In the genomic region with DNA sequence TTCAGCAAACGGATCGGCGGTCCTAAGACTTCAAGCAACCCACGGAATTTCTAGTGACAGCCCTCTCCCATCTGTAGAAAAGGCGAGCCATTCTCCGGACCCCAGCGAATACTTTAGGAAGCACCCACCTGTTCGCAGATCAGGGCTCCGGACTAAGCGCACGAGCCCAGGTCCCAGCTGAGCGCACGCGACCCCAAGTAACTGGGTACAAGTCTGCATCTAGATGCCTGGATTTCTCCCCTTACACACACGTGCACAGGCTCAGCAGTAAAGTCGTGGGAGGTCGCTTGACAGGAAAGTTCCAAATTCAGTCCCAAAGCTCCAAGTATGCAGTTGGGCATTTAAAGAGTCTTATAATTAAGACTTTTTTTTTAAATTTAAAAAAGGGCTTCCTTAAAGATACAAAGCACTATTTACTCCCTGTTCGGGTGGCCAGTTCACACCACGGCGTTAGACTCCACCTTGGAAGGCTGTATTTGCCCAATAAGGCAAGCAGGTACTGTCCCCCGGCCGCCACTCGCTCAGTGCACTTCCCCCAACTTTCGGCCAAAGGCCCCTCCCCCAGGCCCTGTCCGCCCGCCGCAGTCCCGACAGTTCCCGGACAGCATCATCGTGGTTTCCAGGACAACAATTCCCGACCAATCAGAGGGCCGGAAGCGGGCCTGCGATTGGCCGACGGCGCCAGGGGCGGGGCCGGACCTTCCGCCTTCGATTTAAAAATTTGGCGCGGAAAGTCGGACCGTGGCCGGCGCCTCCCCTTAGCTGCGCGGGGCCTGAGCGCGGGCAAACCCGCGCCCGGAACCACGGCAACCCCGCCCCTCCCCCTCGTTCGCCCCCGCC, we compare ENCODE assay signal across 8 cellular contexts. TPM values are rescaled to one million over a fixed set of nuclear protein-coding genes. Genes with fewer than 3 reads are reported as not detected.
DNase-seq lines count a peak whose midpoint lies in the region; ATAC-seq, FAIRE-seq and TF ChIP-seq lines count a peak whose summit lies in the region.

A gene with protein sequence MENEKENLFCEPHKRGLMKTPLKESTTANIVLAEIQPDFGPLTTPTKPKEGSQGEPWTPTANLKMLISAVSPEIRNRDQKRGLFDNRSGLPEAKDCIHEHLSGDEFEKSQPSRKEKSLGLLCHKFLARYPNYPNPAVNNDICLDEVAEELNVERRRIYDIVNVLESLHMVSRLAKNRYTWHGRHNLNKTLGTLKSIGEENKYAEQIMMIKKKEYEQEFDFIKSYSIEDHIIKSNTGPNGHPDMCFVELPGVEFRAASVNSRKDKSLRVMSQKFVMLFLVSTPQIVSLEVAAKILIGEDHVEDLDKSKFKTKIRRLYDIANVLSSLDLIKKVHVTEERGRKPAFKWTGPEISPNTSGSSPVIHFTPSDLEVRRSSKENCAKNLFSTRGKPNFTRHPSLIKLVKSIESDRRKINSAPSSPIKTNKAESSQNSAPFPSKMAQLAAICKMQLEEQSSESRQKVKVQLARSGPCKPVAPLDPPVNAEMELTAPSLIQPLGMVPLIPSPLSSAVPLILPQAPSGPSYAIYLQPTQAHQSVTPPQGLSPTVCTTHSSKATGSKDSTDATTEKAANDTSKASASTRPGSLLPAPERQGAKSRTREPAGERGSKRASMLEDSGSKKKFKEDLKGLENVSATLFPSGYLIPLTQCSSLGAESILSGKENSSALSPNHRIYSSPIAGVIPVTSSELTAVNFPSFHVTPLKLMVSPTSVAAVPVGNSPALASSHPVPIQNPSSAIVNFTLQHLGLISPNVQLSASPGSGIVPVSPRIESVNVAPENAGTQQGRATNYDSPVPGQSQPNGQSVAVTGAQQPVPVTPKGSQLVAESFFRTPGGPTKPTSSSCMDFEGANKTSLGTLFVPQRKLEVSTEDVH (minus strand): TSS at position 526 of the 840 bp plus-strand sequence. CDS start 824 bp downstream, outside the sequence.

- POLR2A ChIA-PET in AG04450 (lab: Yijun Ruan, JAX) = no interaction called here

- CTCF ChIA-PET in AG04450 (lab: Charles Lee) = no interaction called here

- no peaks in the 10 kb centered on the region for H3K36me3 Mint-ChIP-seq in immature natural killer cell

- peaks cover 13 to 19% of the 10 kb centered on the region in 2 donors for H3K4me1 Mint-ChIP-seq in immature natural killer cell

- peak within 1 kb of the TSS; percentile 83 for H3K4me3 ChIP-seq in AG04450 (ENCODE audit: low read depth, low read length)
- H3K4me3 ChIP-seq in WERI-Rb-1 (ENCODE audit: low read depth, low read length) = peak within 1 kb of the TSS; percentile 71
- H3K4me3 ChIP-seq in bronchial epithelial cell (ENCODE audit: low read depth, low read length) = peak within 1 kb of the TSS; percentile 65
- H3K4me3 ChIP-seq in spleen = peak within 1 kb of the TSS; percentile 45 to 97 (median 84)

- DNase-seq in AG04450 (ENCODE audit: low read depth, low spot score) = peak; percentile 80
- peak; percentile 93 for DNase-seq in NCI-H2227 treated with DMSO at 0.1 percent for 48 hours (lab: John Stamatoyannopoulos, UW)
- peak; percentile 96 for DNase-seq in WERI-Rb-1
- DNase-seq in bronchial epithelial cell (ENCODE audit: low read depth) = peak; percentile 85
- DNase-seq in immature natural killer cell = peak; percentile 85 to 86 (median 86)
- peak; percentile 94 for DNase-seq in spleen

- 0 to 2% (median 0%) methylated on average over 28 to 59 of the region's 59 CpGs for WGBS in spleen, 5 donors

- peak in 1 of 3 donors; percentile 53 for TF ChIP-seq POLR2A in spleen (IDR thresholded peaks at IDR 0.05)

- no peaks in the 10 kb centered on the region for H3K9me3 ChIP-seq in AG04450 (ENCODE audit: control insufficient read depth, insufficient read depth, low read length)
- no peaks in the 10 kb centered on the region for H3K9me3 ChIP-seq in WERI-Rb-1 (ENCODE audit: severe bottlenecking)
- no peaks in the 10 kb centered on the region for H3K9me3 ChIP-seq in spleen

- TF ChIP-seq CTCF in AG04450 (IDR thresholded peaks at IDR 0.05; ENCODE audit: low read depth, low read length) (no peak), WERI-Rb-1 (IDR thresholded peaks at IDR 0.05; ENCODE audit: low read depth, low read length) (no peak), bronchial epithelial cell (IDR thresholded peaks at IDR 0.05; ENCODE audit: insufficient read depth, low read length, severe bottlenecking) (no peak), spleen (IDR thresholded peaks at IDR 0.05 in 8 of 11, conservative IDR thresholded peaks at IDR 0.05 in 3 of 11) (no peak)

- H3K27me3 Mint-ChIP-seq in immature natural killer cell (ENCODE audit: low read depth in 3 of 3) = peaks cover 3 to 30% (median 6%) of the 10 kb centered on the region in 3 donors

- no peak within 1 kb of the TSS for H3K27ac ChIP-seq in AG04450 (ENCODE audit: low read depth, low read length)
- H3K27ac ChIP-seq in WERI-Rb-1 = peak within 1 kb of the TSS; percentile 91
- H3K27ac ChIP-seq in spleen = peak within 1 kb of the TSS in 3 of 8 donors; percentile 35 to 62 (median 55)

- no peaks in the 10 kb centered on the region for H3K9me3 Mint-ChIP-seq in immature natural killer cell

- ATAC-seq in GM18909 (IDR thresholded peaks at IDR 0.05; ENCODE audit: poor library complexity, unreplicated experiment) (peak; percentile 92), HG03175 (IDR thresholded peaks at IDR 0.05; ENCODE audit: unreplicated experiment) (peak; percentile 88)

- peak within 1 kb of the TSS in 3 of 6 donors; percentile 37 to 67 (median 40) for H3K27ac Mint-ChIP-seq in immature natural killer cell

- FAIRE-seq in bronchial epithelial cell (lab: Jason Lieb, UNC) = no peak

- peaks cover 5 to 54% (median 33%) of the 10 kb centered on the region in 6 donors for H3K4me1 ChIP-seq in spleen

- peak within 1 kb of the TSS; percentile 89 to 92 (median 91) for H3K4me3 Mint-ChIP-seq in immature natural killer cell

- H3K36me3 ChIP-seq in WERI-Rb-1 = peaks cover 15% of the 10 kb centered on the region
- no peaks in the 10 kb centered on the region for H3K36me3 ChIP-seq in bronchial epithelial cell (ENCODE audit: control insufficient read depth, insufficient read depth, low read length)
- H3K36me3 ChIP-seq in spleen = peaks cover 0 to 21% (median 0%) of the 10 kb centered on the region in 6 donors

- intact Hi-C loops in spleen (cut with DNase I; ENCODE audit: low total_unique reads) = no loop called here

- H3K27me3 ChIP-seq in AG04450 (ENCODE audit: control insufficient read depth, insufficient read depth, low read length) (peaks cover 23% of the 10 kb centered on the region), WERI-Rb-1 (ENCODE audit: insufficient read depth, low read depth, severe bottlenecking) (no peaks in the 10 kb centered on the region), bronchial epithelial cell (ENCODE audit: control insufficient read depth, insufficient read depth, low read length) (no peaks in the 10 kb centered on the region), spleen (replicated peaks in 1 of 7) (peaks cover 0 to 66% (median 44%) of the 10 kb centered on the region in 7 donors)

RNA-seq across cellular contexts. Expression of the gene that starts here (rescaled TPM):
- polyA plus RNA-seq in AG04450 (2011; rRNA removed) = 0.98 and 1.0 TPM in 2 replicates
- 0.92 and 1.3 TPM in 2 replicates for polyA minus RNA-seq in AG04450 (2011; rRNA and poly(A)+ RNA removed)
- total RNA-seq in bronchial epithelial cell = 0.26 TPM in 2 replicates
- polyA plus RNA-seq in immature natural killer cell = under 1 TPM in 1 of 3 donors, not detected in 2; 0.17 TPM
- 1 to 10 TPM; 1.2 to 4.5 (median 2.3) TPM for total RNA-seq in spleen
- polyA plus RNA-seq in spleen = under 1 TPM; 0.22 to 0.99 (median 0.88) TPM

Comparison
In these comparisons a context has a peak if more than half of its experiments do, and no peak if none do; other contexts are left out.
1. Peak in DNase-seq and H3K4me3 ChIP-seq in bronchial epithelial cell; RNA of the gene not detected or under 1 TPM.
2. Peak in DNase-seq in immature natural killer cell; RNA of the gene not detected or under 1 TPM.